In the genomic region with DNA sequence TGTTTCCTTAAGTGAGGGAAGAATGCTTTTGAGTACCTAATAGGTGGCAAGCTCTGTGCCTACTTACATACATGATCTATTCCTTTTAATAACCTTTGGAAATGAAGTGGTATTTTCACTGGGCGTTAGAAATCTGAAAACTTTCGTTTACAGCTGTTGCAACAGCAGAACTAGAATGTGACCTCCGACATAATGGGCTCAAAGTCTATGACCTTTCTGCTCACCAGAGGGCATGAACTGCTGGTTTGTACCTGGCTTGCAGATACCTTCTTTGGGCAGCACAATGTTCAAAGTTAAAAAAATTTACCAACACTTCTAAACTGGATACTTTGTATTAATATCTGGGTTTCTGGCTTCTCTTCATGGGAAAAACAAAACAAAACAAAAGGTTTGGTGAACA, we compare ENCODE assay signal across 28 cellular contexts. TPM values are rescaled to one million over a fixed set of nuclear protein-coding genes. Genes with fewer than 3 reads are reported as not detected.
"Had no signal": no experiment of that assay in that cellular context is flagged by ENCODE, and none has a peak within 500 bp of the region (broad histone marks: within the 10 kb centered on the region; RNA-seq: fewer than 3 reads in every experiment).

No MANE protein-coding gene starts in this region.

- H3K4me1 ChIP-seq: foreskin keratinocyte, pancreas, prostate gland had no signal

- H3K36me3 Mint-ChIP-seq: activated naive CD8-positive, alpha-beta T cell had no signal

- H3K4me2 ChIP-seq: smooth muscle cell had no signal

- H3K9me3 ChIP-seq: adrenal gland, body of pancreas, esophagus muscularis mucosa, pancreas, prostate gland, suprapubic skin, tibial artery had no signal

- H3K27me3 Mint-ChIP-seq: activated CD8-positive, alpha-beta memory T cell treated with anti-CD3 and anti-CD28 coated beads, Interleukin-2, amount 10 ng/mL, durations not matched to agents 7 days and 5 days; activated naive CD8-positive, alpha-beta T cell; naive thymus-derived CD4-positive, alpha-beta T cell; T-helper 17 cell had no signal

- H3K27ac ChIP-seq: adrenal gland, body of pancreas, esophagus muscularis mucosa, foreskin keratinocyte, pancreas, prostate gland, suprapubic skin, tibial artery had no signal

- DNase-seq: activated CD4-positive, alpha-beta T cell treated with anti-CD3 and anti-CD28 coated beads for 1 hour; activated CD4-positive, alpha-beta T cell treated with anti-CD3 and anti-CD28 coated beads, Interleukin-2, amount 50 U/mL, for 1 hour; activated CD8-positive, alpha-beta memory T cell treated with anti-CD3 and anti-CD28 coated beads, Interleukin-2, amount 10 ng/mL, durations not matched to agents 7 days and 5 days; activated CD8-positive, alpha-beta T cell treated with anti-CD3 and anti-CD28 coated beads, Interleukin-2, amount 10 ng/mL, durations not matched to agents 7 days and 5 days; activated T-cell treated with anti-CD3 and anti-CD28 coated beads, Interleukin-2, amount 50 U/mL, for 48 hours; adrenal gland; aorta; cortex of kidney; foreskin keratinocyte; islet precursor cell; left ventricle myocardium superior; midbrain; naive thymus-derived CD4-positive, alpha-beta T cell; nucleus accumbens; pancreas; retina; stimulated activated CD4-positive, alpha-beta T cell treated with anti-CD3 and anti-CD28 coated beads, Interleukin-1b, Interleukin-23, amount 100 ng/mL, for 48 hours; stimulated activated naive CD4-positive, alpha-beta T cell; T-helper 17 cell; tibial artery had no signal

- H3K36me3 ChIP-seq: pancreas, prostate gland had no signal

- H3K4me3 ChIP-seq: adrenal gland, body of pancreas, esophagus muscularis mucosa, pancreas, prostate gland, smooth muscle cell, suprapubic skin, tibial artery had no signal

- H3K27me3 ChIP-seq: adrenal gland, body of pancreas, esophagus muscularis mucosa, foreskin keratinocyte, pancreas, suprapubic skin had no signal

- H3K9me3 Mint-ChIP-seq: activated T-helper 2 cell treated with anti-CD3 and anti-CD28 coated beads, Interferon-gamma antibody, Interleukin-2, Interleukin-4, amounts not matched to agents 10 μg/mL and 5 μg/mL and 100 μg/mL, durations not matched to agents 14 hours and 24 hours and 36 hours had no signal

- H3K27ac Mint-ChIP-seq: activated CD8-positive, alpha-beta memory T cell treated with anti-CD3 and anti-CD28 coated beads, Interleukin-2, amount 10 ng/mL, durations not matched to agents 7 days and 5 days; activated CD8-positive, alpha-beta T cell treated with anti-CD3 and anti-CD28 coated beads, Interleukin-2, amount 10 ng/mL, durations not matched to agents 7 days and 5 days; activated naive CD8-positive, alpha-beta T cell; activated T-helper 2 cell treated with anti-CD3 and anti-CD28 coated beads, Interferon-gamma antibody, Interleukin-2, Interleukin-4, amounts not matched to agents 10 μg/mL and 5 μg/mL and 100 μg/mL, durations not matched to agents 14 hours and 24 hours and 36 hours; T-helper 17 cell had no signal

- H3K4me3 Mint-ChIP-seq: activated CD8-positive, alpha-beta memory T cell treated with anti-CD3 and anti-CD28 coated beads, Interleukin-2, amount 10 ng/mL, durations not matched to agents 7 days and 5 days; activated CD8-positive, alpha-beta T cell treated with anti-CD3 and anti-CD28 coated beads, Interleukin-2, amount 10 ng/mL, durations not matched to agents 7 days and 5 days; activated naive CD8-positive, alpha-beta T cell; naive thymus-derived CD4-positive, alpha-beta T cell; T-helper 17 cell had no signal

RNA-seq across cellular contexts. Expression of a gene that starts 24.3 kb away (rescaled TPM):
- total RNA-seq: activated CD8-positive, alpha-beta memory T cell treated with anti-CD3 and anti-CD28 coated beads, Interleukin-2, amount 10 ng/mL, durations not matched to agents 7 days and 5 days; activated CD8-positive, alpha-beta T cell treated with anti-CD3 and anti-CD28 coated beads, Interleukin-2, amount 10 ng/mL, durations not matched to agents 7 days and 5 days; activated T-helper 2 cell treated with anti-CD3 and anti-CD28 coated beads, Interferon-gamma antibody, Interleukin-2, Interleukin-4, amounts not matched to agents 10 μg/mL and 5 μg/mL and 100 μg/mL, durations not matched to agents 14 hours and 24 hours and 36 hours; foreskin keratinocyte; naive thymus-derived CD4-positive, alpha-beta T cell; smooth muscle cell; T-helper 17 cell had no signal
- polyA plus RNA-seq: foreskin keratinocyte; naive thymus-derived CD4-positive, alpha-beta T cell; neural cell had no signal
